ENCODE assay signal across 1 cellular context in genomic region chr9:37028425-37029031, GRCh38.
TF ChIP-seq lines count a peak whose summit lies in the region.

No MANE protein-coding gene starts in this region.

TF ChIP-seq in WTC11, 78 proteins besides CTCF, POLR2A, EP300 and RAD21 (continued from another document):
- TF ChIP-seq ERG (CRISPR knock-in tag; IDR thresholded peaks at IDR 0.05): no peak
TF ChIP-seq in WTC11: peak in this region for 0.
